Comparison of ENCODE assay signal across 15 cellular contexts in the genomic region with DNA sequence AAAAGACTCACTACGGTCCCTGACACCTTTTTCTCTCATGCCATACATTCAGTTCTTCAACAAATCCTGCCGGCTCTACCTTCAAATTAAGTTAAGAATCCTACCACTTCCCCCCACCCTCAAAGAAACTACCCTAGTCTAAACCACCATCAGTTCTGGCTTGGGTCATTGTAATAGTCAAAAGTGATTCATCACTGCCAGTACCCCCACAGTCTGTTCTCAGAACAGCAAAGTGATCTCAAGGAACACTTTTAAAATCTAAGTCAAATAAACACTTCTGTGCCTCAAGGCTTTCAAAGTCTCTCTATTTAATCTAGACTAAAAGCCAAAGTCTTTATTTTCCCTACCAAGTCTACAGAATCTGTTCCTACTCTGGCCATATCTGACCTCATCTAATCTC. TPM values are rescaled to one million over a fixed set of nuclear protein-coding genes. Genes with fewer than 3 reads are reported as not detected.
DNase-seq lines count a peak whose midpoint lies in the region; ATAC-seq, FAIRE-seq and TF ChIP-seq lines count a peak whose summit lies in the region.
"Had no signal": no experiment of that assay in that cellular context is flagged by ENCODE, and none has a peak within 500 bp of the region (broad histone marks: within the 10 kb centered on the region; RNA-seq: fewer than 3 reads in every experiment).

No MANE protein-coding gene starts in this region.

- no peak overlapping the region for H3K23ac ChIP-seq in H1 (ENCODE audit: insufficient read length)

- H3K4me3 Mint-ChIP-seq in endodermal cell = no peak overlapping the region
- H3K4me3 Mint-ChIP-seq: CD4-positive, alpha-beta memory T cell had no signal

- H2BK20ac ChIP-seq in H1 (ENCODE audit: low read length) = no peak overlapping the region

- peak overlapping the region; percentile 38; the same call in 1 of the 2 replicates for H3K18ac ChIP-seq in H1 (ENCODE audit: extremely low read depth, low read length)

- H3K27me3 ChIP-seq in H1 (replicated peaks in 1 of 4; ENCODE audit: control insufficient read depth in 3 of 4, extremely low read depth in 1 of 4, insufficient read depth in 3 of 4, low read length in 3 of 4) (no peaks in the 10 kb centered on the region), lower lobe of right lung (ENCODE audit: low read depth) (no peaks in the 10 kb centered on the region), endodermal cell (ENCODE audit: control insufficient read depth, insufficient read depth, low read length, poor library complexity, severe bottlenecking) (no peaks in the 10 kb centered on the region)

- H3K9me3 ChIP-seq in H1 (ENCODE audit: insufficient read depth in 2 of 2, low read depth in 1 of 2, low read length in 1 of 2) (no peaks in the 10 kb centered on the region), lower lobe of right lung (no peaks in the 10 kb centered on the region), endodermal cell (ENCODE audit: control insufficient read depth, low read length) (no peaks in the 10 kb centered on the region)
- H3K9me3 ChIP-seq: A549, BE2C had no signal

- H3K27ac ChIP-seq in H1 (ENCODE audit: low read depth, low read length) (no peak overlapping the region), lower lobe of right lung (no peak overlapping the region), endodermal cell (ENCODE audit: low read depth, low read length) (no peak overlapping the region)
- H3K27ac ChIP-seq: A549, C4-2B had no signal

- CTCF ChIA-PET in HEK293T (lab: Yijun Ruan, JAX) (no interaction called here), H1 (lab: Charles Lee; ENCODE audit: partially characterized antibody) (no interaction called here)

- H3K9me3 Mint-ChIP-seq in endodermal cell = no peaks in the 10 kb centered on the region
- H3K9me3 Mint-ChIP-seq: CD4-positive, alpha-beta memory T cell had no signal

- no peaks in the 10 kb centered on the region for H3K36me3 Mint-ChIP-seq in endodermal cell (ENCODE audit: low read depth)
- H3K36me3 Mint-ChIP-seq: CD4-positive, alpha-beta memory T cell had no signal

- no peaks in the 10 kb centered on the region for H3K79me1 ChIP-seq in H1 (ENCODE audit: low read depth, low read length)

- intact Hi-C loops in lower lobe of right lung (cut with DNase I) = no loop called here

- no peak for TF ChIP-seq RAD21 in H1 (IDR thresholded peaks at IDR 0.05 in 1 of 2, conservative IDR thresholded peaks at IDR 0.05 in 1 of 2; ENCODE audit: low read depth in 2 of 2, low read length in 2 of 2)

- H2BK120ac ChIP-seq in H1 (replicated peaks; ENCODE audit: low read depth, low read length) = no peak overlapping the region

- no peak overlapping the region for H2BK15ac ChIP-seq in H1 (ENCODE audit: low read length)

- no peaks in the 10 kb centered on the region for H3K79me2 ChIP-seq in H1 (ENCODE audit: control insufficient read depth in 1 of 2, insufficient read depth in 2 of 2, low read length in 2 of 2)

- H3K23me2 ChIP-seq in H1 (ENCODE audit: low read depth, low read length) = no peaks in the 10 kb centered on the region

- no peak overlapping the region for H4K91ac ChIP-seq in H1 (replicated peaks; ENCODE audit: insufficient read length, low read length)

- 92% methylated on average over 2 of the region's 2 CpGs; no CpG with 5 or more reads in 1 of the 2 experiments for WGBS in H1 (ENCODE audit: extremely low coverage in 1 of 2, insufficient coverage in 1 of 2, insufficient read length in 1 of 2, insufficient replicate concordance in 2 of 2, low coverage in 1 of 2, low lambda C conversion rate in 2 of 2, missing lambda C conversion rate in 1 of 2), 2 experiments
- WGBS in endodermal cell (ENCODE audit: insufficient coverage in 1 of 2, insufficient read length in 1 of 2), 2 experiments = 93 to 94% methylated on average over 2 of the region's 2 CpGs

- ATAC-seq in lower lobe of right lung (peak; percentile 34 to 86), SK-N-SH treated with all-trans-retinoic acid at 6 μM for 48 hours (no peak), GM18870 (IDR thresholded peaks at IDR 0.05; ENCODE audit: unreplicated experiment) (no peak)
- ATAC-seq: A549 had no signal

- H2AK5ac ChIP-seq in H1 (ENCODE audit: low read depth, low read length) = no peak overlapping the region

- H3K9ac ChIP-seq in H1 (replicated peaks in 1 of 4; ENCODE audit: extremely low read depth in 1 of 4, low read depth in 3 of 4, low read length in 3 of 4) (no peak overlapping the region), endodermal cell (ENCODE audit: extremely low read depth, low read length, poor library complexity, severe bottlenecking) (no peak overlapping the region)

- TF ChIP-seq CTCF in H1 (IDR thresholded peaks at IDR 0.05; ENCODE audit: control extremely low read depth in 1 of 3, insufficient read depth in 1 of 3, low read depth in 1 of 3, low read length in 3 of 3) = no peak
- no peak for TF ChIP-seq CTCF in lower lobe of right lung (IDR thresholded peaks at IDR 0.05)
- TF ChIP-seq CTCF in endodermal cell (conservative IDR thresholded peaks at IDR 0.05) = no peak

- DNase-seq in HEK293T (ENCODE audit: extremely low spot score) = no peak
- DNase-seq in H1 (ENCODE audit: low read depth in 1 of 2, low spot score in 2 of 2) = no peak
- no peak for DNase-seq in lower lobe of right lung
- no peak for DNase-seq in UCSD-AML1 (lab: John Stamatoyannopoulos, UW; ENCODE audit: unreplicated experiment)
- DNase-seq in endodermal cell = no peak
- DNase-seq: BE2C; CD4-positive, alpha-beta memory T cell; DMS153; DMS79 treated with DMSO at 0.1 percent for 48 hours; GF-D8; H7 had no signal

- no peak overlapping the region for H3K14ac ChIP-seq in H1 (ENCODE audit: insufficient read length)

- H3K4me2 ChIP-seq in H1 (ENCODE audit: insufficient read depth in 1 of 2, low read depth in 2 of 2, low read length in 2 of 2) = no peak overlapping the region
- H3K4me2 ChIP-seq: A549 had no signal

- H3K4ac ChIP-seq in H1 (replicated peaks; ENCODE audit: insufficient read length, low read depth, low read length) = no peak overlapping the region

- H4K20me1 ChIP-seq in H1 (replicated peaks in 1 of 2; ENCODE audit: control insufficient read depth in 1 of 2, insufficient read depth in 2 of 2, low read length in 2 of 2) = no peaks in the 10 kb centered on the region

- no peak overlapping the region for H3K56ac ChIP-seq in H1 (replicated peaks; ENCODE audit: insufficient read length, low read depth, low read length)

- TF ChIP-seq POLR2A in H1 (IDR thresholded peaks at IDR 0.05; ENCODE audit: control extremely low read depth in 1 of 2, low read depth in 2 of 2, low read length in 2 of 2) = no peak

- TF ChIP-seq EP300 in H1 (IDR thresholded peaks at IDR 0.05; ENCODE audit: borderline replicate concordance in 1 of 2, low read depth in 2 of 2, low read length in 2 of 2) = no peak

- H3K27ac Mint-ChIP-seq in endodermal cell = no peak overlapping the region
- H3K27ac Mint-ChIP-seq: CD4-positive, alpha-beta memory T cell had no signal

- H3K4me3 ChIP-seq in H1 (ENCODE audit: extremely low read depth in 1 of 4, insufficient read depth in 2 of 4, low read depth in 3 of 4, low read length in 4 of 4) (no peak overlapping the region), lower lobe of right lung (no peak overlapping the region), endodermal cell (ENCODE audit: low read length) (no peak overlapping the region)
- H3K4me3 ChIP-seq: A549 had no signal

- no peak overlapping the region for H2BK5ac ChIP-seq in H1 (ENCODE audit: low read depth, low read length)

- POLR2A ChIA-PET in HEK293T (lab: Yijun Ruan, JAX) (no interaction called here), H1 (lab: Charles Lee; ENCODE audit: partially characterized antibody) (no interaction called here)

- H3K27me3 Mint-ChIP-seq in endodermal cell (ENCODE audit: insufficient read depth) = peaks cover 11% of the 10 kb centered on the region

- H4K8ac ChIP-seq in H1 (ENCODE audit: extremely low read depth, insufficient read depth, low read length) = no peak overlapping the region

- H3K4me1 ChIP-seq in H1 (replicated peaks in 1 of 4; ENCODE audit: control insufficient read depth in 3 of 4, insufficient read depth in 4 of 4, low read length in 3 of 4) = peaks cover 2 to 6% (median 5%) of the 10 kb centered on the region in 4 experiments; a peak in 5 of 7 replicates
- H3K4me1 ChIP-seq in lower lobe of right lung = no peaks in the 10 kb centered on the region
- peaks cover 4% of the 10 kb centered on the region for H3K4me1 ChIP-seq in endodermal cell (ENCODE audit: control insufficient read depth, insufficient read depth, low read length)
- H3K4me1 ChIP-seq: A549, BE2C had no signal

- no peak overlapping the region for H4K5ac ChIP-seq in H1 (ENCODE audit: insufficient read length, low read depth, low read length)

- peaks cover 11% of the 10 kb centered on the region for H3K4me1 Mint-ChIP-seq in endodermal cell
- H3K4me1 Mint-ChIP-seq: CD4-positive, alpha-beta memory T cell had no signal

- no peak for FAIRE-seq in H1 (lab: Jason Lieb, UNC)
- FAIRE-seq: A549 had no signal

- H3K36me3 ChIP-seq in H1 (ENCODE audit: control insufficient read depth in 2 of 4, insufficient read depth in 4 of 4, low read length in 3 of 4) (no peaks in the 10 kb centered on the region), lower lobe of right lung (no peaks in the 10 kb centered on the region), endodermal cell (ENCODE audit: control insufficient read depth, insufficient read depth, low read length) (no peaks in the 10 kb centered on the region)
- H3K36me3 ChIP-seq: BE2C had no signal

- no peak overlapping the region for H2BK12ac ChIP-seq in H1 (ENCODE audit: low read depth, low read length)

- H2AFZ ChIP-seq in H1 (ENCODE audit: low read length) = no peak overlapping the region

RNA-seq across cellular contexts. Expression of a gene that starts 12.0 kb away (rescaled TPM):
- 26.1 and 29.1 TPM in 2 replicates for total RNA-seq in H1 (2021; fragmentation: NEBNext Ultra II Directional; extraction: Animal tissue kit (Norgen Biotek cat#: 25700))
- polyA plus RNA-seq in H1 (2011; rRNA removed) = 10.6 and 12.5 TPM in 2 replicates
- 14.3 TPM for polyA plus RNA-seq in H1 (2011; cell fraction: cytosol; rRNA removed)
- polyA plus RNA-seq in H1 (2011; cell fraction: nucleus; rRNA removed) = 14.0 TPM
- 17.3 to 20.9 TPM (median 20.0 TPM) in 4 replicates for polyA plus RNA-seq in H1 (2012, experiment 1 of 2)
- 3.6 TPM for polyA plus RNA-seq in H1 (2012, experiment 2 of 2)
- 23.6 TPM for polyA plus RNA-seq in H1 (2013, experiment 1 of 2)
- 21.9 TPM for polyA plus RNA-seq in H1 (2013, experiment 2 of 2)
- polyA minus RNA-seq in H1 (2011; rRNA and poly(A)+ RNA removed) = 72.0 and 78.7 TPM in 2 replicates
- 24.0 TPM for polyA minus RNA-seq in H1 (2011; cell fraction: cytosol; rRNA and poly(A)+ RNA removed)
- polyA minus RNA-seq in H1 (2011; cell fraction: nucleus; rRNA and poly(A)+ RNA removed) = 35.1 TPM
- total RNA-seq in lower lobe of right lung (7.5 TPM), endodermal cell (10 to 100 TPM; 20.8 to 32.0 TPM)
- 21.3 TPM for polyA plus RNA-seq in endodermal cell (2013, experiment 1 of 2)
- 18.6 TPM for polyA plus RNA-seq in endodermal cell (2013, experiment 2 of 2)

RNA-seq across cellular contexts. Expression of a gene that starts 32.1 kb away (rescaled TPM):
- 51.6 and 56.1 TPM in 2 replicates for total RNA-seq in H1 (2021; fragmentation: NEBNext Ultra II Directional; extraction: Animal tissue kit (Norgen Biotek cat#: 25700))
- 28.1 and 30.8 TPM in 2 replicates for polyA plus RNA-seq in H1 (2011; rRNA removed)
- 27.7 TPM for polyA plus RNA-seq in H1 (2011; cell fraction: cytosol; rRNA removed)
- polyA plus RNA-seq in H1 (2011; cell fraction: nucleus; rRNA removed) = 25.7 TPM
- 45.5 to 73.0 TPM (median 63.5 TPM) in 4 replicates for polyA plus RNA-seq in H1 (2012, experiment 1 of 2)
- polyA plus RNA-seq in H1 (2012, experiment 2 of 2) = 50.7 TPM
- polyA plus RNA-seq in H1 (2013, experiment 1 of 2) = 47.7 TPM
- polyA plus RNA-seq in H1 (2013, experiment 2 of 2) = 46.0 TPM
- 33.4 and 45.6 TPM in 2 replicates for polyA minus RNA-seq in H1 (2011; rRNA and poly(A)+ RNA removed)
- 35.2 TPM for polyA minus RNA-seq in H1 (2011; cell fraction: cytosol; rRNA and poly(A)+ RNA removed)
- polyA minus RNA-seq in H1 (2011; cell fraction: nucleus; rRNA and poly(A)+ RNA removed) = 19.9 TPM
- total RNA-seq in lower lobe of right lung (72.7 TPM), endodermal cell (10 to 100 TPM; 27.4 to 29.1 TPM)
- polyA plus RNA-seq in endodermal cell (2013, experiment 1 of 2) = 38.6 TPM
- polyA plus RNA-seq in endodermal cell (2013, experiment 2 of 2) = 38.0 TPM

Comparison
In these comparisons a context has a peak if more than half of its experiments do, and no peak if none do; other contexts are left out.
1. ATAC-seq: peak in lower lobe of right lung (2 of 2); none in SK-N-SH treated with all-trans-retinoic acid at 6 μM for 48 hours (single experiment) and GM18870 (single experiment).